ENCODE assay signal across 19 cellular contexts in the genomic region with DNA sequence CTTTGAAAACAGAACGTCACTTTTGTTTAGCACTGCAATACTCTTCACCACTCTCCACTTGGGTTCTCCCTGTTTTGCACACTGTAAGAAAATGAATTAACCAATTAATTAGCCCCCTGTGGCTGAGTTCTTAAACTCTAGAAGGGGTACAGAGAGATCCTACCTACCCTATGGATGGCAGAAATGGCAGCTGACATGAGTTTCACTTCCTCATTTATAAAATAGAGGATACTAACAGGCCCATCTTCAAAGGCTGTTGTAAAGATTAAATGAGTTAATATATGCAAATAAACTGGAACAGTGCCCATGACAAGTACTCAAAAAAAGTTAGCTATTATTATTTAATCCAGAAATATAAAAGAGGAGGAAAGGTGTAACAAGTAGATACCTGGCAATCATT. TPM values are rescaled to one million over a fixed set of nuclear protein-coding genes. Genes with fewer than 3 reads are reported as not detected.
A peak's percentile ranks its signal among the peaks of the same experiment; 100 is the strongest.
DNase-seq lines count a peak whose midpoint lies in the region; ATAC-seq and TF ChIP-seq lines count a peak whose summit lies in the region.
"Had no signal": no experiment of that assay in that cellular context is flagged by ENCODE, and none has a peak within 500 bp of the region (broad histone marks: within the 10 kb centered on the region; RNA-seq: fewer than 3 reads in every experiment).

No MANE protein-coding gene starts in this region.

- no peak overlapping the region for H2AFZ ChIP-seq in MM.1S (ENCODE audit: low read length)

- H3F3A ChIP-seq in MM.1S (ENCODE audit: insufficient read depth, low read length), result no peaks in the 10 kb centered on the region

- no peaks in the 10 kb centered on the region for H3K27me3 Mint-ChIP-seq in CD4-positive, alpha-beta T cell
- H3K27me3 Mint-ChIP-seq: activated naive CD4-positive, alpha-beta T cell treated with anti-CD3 and anti-CD28 coated beads, Interleukin-2, amount 50 U/mL, for 24 hours; CD4-positive, CD25-positive, alpha-beta regulatory T cell had no signal

- no peak overlapping the region for H3K4me2 ChIP-seq in MM.1S (ENCODE audit: low read depth, low read length)

- no peak overlapping the region for H3K4me3 Mint-ChIP-seq in CD4-positive, alpha-beta T cell
- H3K4me3 Mint-ChIP-seq: activated naive CD4-positive, alpha-beta T cell treated with anti-CD3 and anti-CD28 coated beads, Interleukin-2, amount 50 U/mL, for 24 hours; CD4-positive, CD25-positive, alpha-beta regulatory T cell had no signal

- no peak for TF ChIP-seq CTCF in CD4-positive, alpha-beta T cell (IDR thresholded peaks at IDR 0.05)
- TF ChIP-seq CTCF in MM.1S (IDR thresholded peaks at IDR 0.05; ENCODE audit: low read length), result no peak

- no peaks in the 10 kb centered on the region; the same call in 1 of the 2 replicates for H3K36me3 ChIP-seq in MM.1S (replicated peaks; ENCODE audit: insufficient read depth, low read length)

- CTCF ChIA-PET in CD4-positive, alpha-beta T cell (lab: Charles Lee), result no interaction called here

- intact Hi-C loops in CD4-positive, alpha-beta T cell (cut with DNase I, micrococcal nuclease), result no loop called here
- intact Hi-C loops in Right ventricle myocardium inferior (cut with DNase I), result no loop called here

- no peaks in the 10 kb centered on the region for H3K4me1 ChIP-seq in MM.1S (ENCODE audit: low read length)
- H3K4me1 ChIP-seq: pancreas had no signal

- no peak overlapping the region for H3K4me3 ChIP-seq in MM.1S (ENCODE audit: low read length)
- H3K4me3 ChIP-seq: body of pancreas, pancreas, skin epidermis had no signal

- no peak for DNase-seq in CD4-positive, alpha-beta T cell
- DNase-seq in MM.1S (peak; percentile 16), NCI-H524 (lab: John Stamatoyannopoulos, UW) (no peak), Right ventricle myocardium inferior (ENCODE audit: missing footprints) (no peak), NCI-H446 treated with DMSO at 0.1 percent for 48 hours (lab: John Stamatoyannopoulos, UW) (no peak)
- DNase-seq: activated CD4-positive, alpha-beta T cell treated with anti-CD3 and anti-CD28 coated beads for 4 hours; body of pancreas; CD4-positive, CD25-positive, alpha-beta regulatory T cell; DMS79 treated with DMSO at 0.1 percent for 48 hours; NCI-H2081 treated with DMSO at 0.1 percent for 48 hours; pancreas; stimulated activated naive CD4-positive, alpha-beta T cell; trophoblast cell had no signal

- H3K9me3 Mint-ChIP-seq in CD4-positive, alpha-beta T cell, result no peaks in the 10 kb centered on the region
- H3K9me3 Mint-ChIP-seq: activated naive CD4-positive, alpha-beta T cell treated with anti-CD3 and anti-CD28 coated beads, Interleukin-2, amount 50 U/mL, for 24 hours had no signal

- peaks cover 13% of the 10 kb centered on the region; the same call in 1 of the 2 replicates for H3K79me2 ChIP-seq in MM.1S (ENCODE audit: low read length)

- no peak overlapping the region for H3K27ac ChIP-seq in CD4-positive, alpha-beta T cell (ENCODE audit: low read depth, low read length)
- H3K27ac ChIP-seq in MM.1S (ENCODE audit: low read length), result no peak overlapping the region
- H3K27ac ChIP-seq: body of pancreas, epithelial cell of prostate, pancreas, skin epidermis had no signal

- peaks cover 43% of the 10 kb centered on the region for H3K4me1 Mint-ChIP-seq in CD4-positive, alpha-beta T cell (ENCODE audit: low read depth)

- no peaks in the 10 kb centered on the region for H3K9me3 ChIP-seq in CD4-positive, alpha-beta T cell (ENCODE audit: control insufficient read depth, low read length)
- H3K9me3 ChIP-seq in MM.1S (replicated peaks; ENCODE audit: insufficient read depth, low read length), result no peaks in the 10 kb centered on the region
- H3K9me3 ChIP-seq: body of pancreas, pancreas had no signal

- ATAC-seq in CD4-positive, alpha-beta T cell (ENCODE audit: poor library complexity), result no peak
- ATAC-seq in GM19455 (IDR thresholded peaks at IDR 0.05; ENCODE audit: unreplicated experiment), result peak; percentile 50
- peak; percentile 74 for ATAC-seq in HG02973 (IDR thresholded peaks at IDR 0.05; ENCODE audit: unreplicated experiment)
- ATAC-seq in Right ventricle myocardium inferior, result no peak
- no peak for ATAC-seq in HG02840 (IDR thresholded peaks at IDR 0.05; ENCODE audit: low FRiP score, unreplicated experiment)
- ATAC-seq: body of pancreas, pancreas had no signal

- no peaks in the 10 kb centered on the region for H3K27me3 ChIP-seq in CD4-positive, alpha-beta T cell (ENCODE audit: control insufficient read depth, insufficient read depth, low read length)
- no peaks in the 10 kb centered on the region for H3K27me3 ChIP-seq in MM.1S (replicated peaks; ENCODE audit: insufficient read depth, low read length)
- H3K27me3 ChIP-seq: body of pancreas, pancreas had no signal

- H3K9me2 ChIP-seq in MM.1S (replicated peaks; ENCODE audit: insufficient read depth, low read length), result no peaks in the 10 kb centered on the region

- H3K27ac Mint-ChIP-seq in CD4-positive, alpha-beta T cell, result peak overlapping the region; percentile 56
- H3K27ac Mint-ChIP-seq: activated naive CD4-positive, alpha-beta T cell treated with anti-CD3 and anti-CD28 coated beads, Interleukin-2, amount 50 U/mL, for 24 hours had no signal

- no peaks in the 10 kb centered on the region for H4K20me1 ChIP-seq in MM.1S (ENCODE audit: insufficient read depth, low read length)

- no peak overlapping the region for H3K9ac ChIP-seq in MM.1S (ENCODE audit: low read length)

- H3K36me3 Mint-ChIP-seq in CD4-positive, alpha-beta T cell (ENCODE audit: low read depth), result peaks cover 96% of the 10 kb centered on the region

- POLR2A ChIA-PET in CD4-positive, alpha-beta T cell (lab: Charles Lee), result no interaction called here

RNA-seq across cellular contexts. Expression of gene SUCLG2, which starts 36.9 kb away (rescaled TPM):
- total RNA-seq in CD4-positive, alpha-beta T cell, result 10 to 100 TPM; 51.7 to 52.4 TPM
- 99.2 TPM for total RNA-seq in Right ventricle myocardium inferior

Comparison
In these comparisons a context has a peak if more than half of its experiments do, and no peak if none do; other contexts are left out.
1. ATAC-seq: peak in GM19455 (single experiment) and HG02973 (single experiment); none in CD4-positive, alpha-beta T cell (single experiment), Right ventricle myocardium inferior (single experiment) and HG02840 (single experiment).